In the genomic region with DNA sequence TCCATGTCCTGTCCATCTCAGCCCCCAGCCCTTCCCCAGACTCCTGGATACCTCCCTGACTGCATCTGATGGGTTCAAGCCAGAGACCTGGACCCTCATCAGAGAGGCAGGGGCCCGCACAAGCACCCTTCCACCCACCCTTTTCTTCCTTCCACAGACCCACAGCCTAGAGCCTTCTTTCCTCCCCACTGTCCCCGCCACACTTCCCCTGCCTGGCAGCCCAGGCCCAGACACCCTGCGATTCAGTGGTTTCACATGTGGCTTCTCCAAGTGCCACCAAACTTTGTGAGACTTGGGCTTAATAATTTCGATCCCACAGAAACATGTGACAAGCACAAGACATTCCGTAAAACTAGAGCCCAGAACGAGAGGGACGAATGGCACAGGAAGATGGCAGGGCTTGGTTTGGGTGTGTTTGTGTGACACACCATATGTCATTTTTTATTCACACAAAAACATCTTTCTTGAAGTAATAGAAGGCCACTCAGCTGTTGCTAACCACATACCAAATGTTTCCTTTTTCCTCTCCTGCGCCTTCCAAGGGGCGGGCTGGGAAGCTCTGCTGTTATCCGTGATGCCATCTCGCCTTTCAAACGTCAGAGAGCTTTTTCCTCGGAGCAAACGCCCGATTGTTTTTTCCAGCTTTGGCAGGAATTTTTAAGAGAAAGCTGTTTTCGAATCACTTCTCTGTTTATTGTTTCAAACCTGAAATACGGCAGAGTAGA, we compare ENCODE assay signal across 10 cellular contexts.
DNase-seq lines count a peak whose midpoint lies in the region; ATAC-seq, FAIRE-seq and TF ChIP-seq lines count a peak whose summit lies in the region.
"Had no signal": no experiment of that assay in that cellular context is flagged by ENCODE, and none has a peak within 500 bp of the region (broad histone marks: within the 10 kb centered on the region; RNA-seq: fewer than 3 reads in every experiment).

No MANE protein-coding gene starts in this region.

- DNase-seq in activated CD4-positive, alpha-beta T cell treated with anti-CD3 and anti-CD28 coated beads, Interleukin-2, amount 10 ng/mL, durations not matched to agents 24 days and 14 days: no peak
- DNase-seq in activated CD4-positive, alpha-beta T cell treated with anti-CD3 and anti-CD28 coated beads for 4 hours: no peak
- no peak for DNase-seq in lower lobe of right lung
- no peak for DNase-seq in thyroid gland
- DNase-seq in small intestine: no peak
- no peak for DNase-seq in OCI-M1 (lab: John Stamatoyannopoulos, UW)
- DNase-seq: AML-193 had no signal

- H3K9me3 Mint-ChIP-seq in activated CD4-positive, alpha-beta T cell treated with anti-CD3 and anti-CD28 coated beads, Interleukin-2, amount 10 ng/mL, durations not matched to agents 24 days and 14 days: no peaks in the 10 kb centered on the region
- no peaks in the 10 kb centered on the region for H3K9me3 Mint-ChIP-seq in brain
- H3K9me3 Mint-ChIP-seq: central memory CD8-positive, alpha-beta T cell had no signal

- TF ChIP-seq CTCF in brain (conservative IDR thresholded peaks at IDR 0.05) (no peak), lower lobe of right lung (IDR thresholded peaks at IDR 0.05) (no peak), thyroid gland (IDR thresholded peaks at IDR 0.05) (no peak)

- ATAC-seq in lower lobe of right lung (peak; percentile 40 to 43), HG03196 (IDR thresholded peaks at IDR 0.05; ENCODE audit: unreplicated experiment) (no peak)

- no peaks in the 10 kb centered on the region for H3K9me3 ChIP-seq in lower lobe of right lung
- no peaks in the 10 kb centered on the region for H3K9me3 ChIP-seq in thyroid gland
- H3K9me3 ChIP-seq in small intestine (ENCODE audit: control insufficient read depth, low read depth): no peaks in the 10 kb centered on the region

- no peaks in the 10 kb centered on the region for H3K27me3 ChIP-seq in lower lobe of right lung (ENCODE audit: low read depth)
- H3K27me3 ChIP-seq in thyroid gland: no peaks in the 10 kb centered on the region
- no peaks in the 10 kb centered on the region for H3K27me3 ChIP-seq in small intestine (ENCODE audit: control insufficient read depth in 2 of 2, insufficient read depth in 2 of 2, low read length in 2 of 2)

- H3K36me3 ChIP-seq in lower lobe of right lung (no peaks in the 10 kb centered on the region), thyroid gland (no peaks in the 10 kb centered on the region), small intestine (ENCODE audit: control insufficient read depth in 2 of 2, insufficient read depth in 2 of 2, low read length in 2 of 2) (no peaks in the 10 kb centered on the region)

- H3K4me1 ChIP-seq in lower lobe of right lung: peaks cover 89% of the 10 kb centered on the region
- peaks cover 76 to 85% of the 10 kb centered on the region in 2 donors for H3K4me1 ChIP-seq in thyroid gland
- H3K4me1 ChIP-seq in small intestine (ENCODE audit: control insufficient read depth in 2 of 2, insufficient read depth in 1 of 2, low read depth in 1 of 2, low read length in 1 of 2): no peaks in the 10 kb centered on the region

- H3K4me3 Mint-ChIP-seq in activated CD4-positive, alpha-beta T cell treated with anti-CD3 and anti-CD28 coated beads, Interleukin-2, amount 10 ng/mL, durations not matched to agents 24 days and 14 days: no peak overlapping the region
- H3K4me3 Mint-ChIP-seq in brain: no peak overlapping the region
- H3K4me3 Mint-ChIP-seq: central memory CD8-positive, alpha-beta T cell had no signal

- intact Hi-C loops in activated CD4-positive, alpha-beta T cell treated with anti-CD3 and anti-CD28 coated beads, Interleukin-2, amount 10 ng/mL, durations not matched to agents 24 days and 14 days (cut with micrococcal nuclease): no loop called here
- intact Hi-C loops in lower lobe of right lung (cut with DNase I) (no loop called here), thyroid gland (cut with DNase I) (no loop called here)

- WGBS in thyroid gland, 2 donors: 60 to 68% methylated on average over 17 of the region's 17 CpGs
- 54 to 85% (median 70%) methylated on average over 17 of the region's 17 CpGs for WGBS in small intestine, 3 donors

- peaks cover 18% of the 10 kb centered on the region for H3K4me1 Mint-ChIP-seq in activated CD4-positive, alpha-beta T cell treated with anti-CD3 and anti-CD28 coated beads, Interleukin-2, amount 10 ng/mL, durations not matched to agents 24 days and 14 days
- H3K4me1 Mint-ChIP-seq in brain: peaks cover 62% of the 10 kb centered on the region

- H3K36me3 Mint-ChIP-seq in activated CD4-positive, alpha-beta T cell treated with anti-CD3 and anti-CD28 coated beads, Interleukin-2, amount 10 ng/mL, durations not matched to agents 24 days and 14 days (ENCODE audit: low read depth): peaks cover 6% of the 10 kb centered on the region
- no peaks in the 10 kb centered on the region for H3K36me3 Mint-ChIP-seq in brain

- no peaks in the 10 kb centered on the region for H3K27me3 Mint-ChIP-seq in activated CD4-positive, alpha-beta T cell treated with anti-CD3 and anti-CD28 coated beads, Interleukin-2, amount 10 ng/mL, durations not matched to agents 24 days and 14 days
- H3K27me3 Mint-ChIP-seq in brain: peaks cover 2% of the 10 kb centered on the region
- H3K27me3 Mint-ChIP-seq: central memory CD8-positive, alpha-beta T cell had no signal

- H3K4me3 ChIP-seq in lower lobe of right lung (no peak overlapping the region), thyroid gland (replicated peaks in 1 of 3) (no peak overlapping the region), small intestine (ENCODE audit: low read depth in 1 of 2, low read length in 2 of 2) (no peak overlapping the region)

- peak overlapping the region; percentile 77 for H3K27ac ChIP-seq in lower lobe of right lung
- peak overlapping the region; percentile 73 to 88 (median 87) for H3K27ac ChIP-seq in thyroid gland
- peak overlapping the region in 1 of 2 donors; percentile 83 for H3K27ac ChIP-seq in small intestine (ENCODE audit: low read depth in 1 of 2, low read length in 1 of 2)

- no peak for TF ChIP-seq POLR2A in thyroid gland (IDR thresholded peaks at IDR 0.05)

- peak overlapping the region; percentile 57 for H3K27ac Mint-ChIP-seq in activated CD4-positive, alpha-beta T cell treated with anti-CD3 and anti-CD28 coated beads, Interleukin-2, amount 10 ng/mL, durations not matched to agents 24 days and 14 days
- peak overlapping the region in 3 of 5 experiments; percentile 29 to 85 (median 63) for H3K27ac Mint-ChIP-seq in brain

- FAIRE-seq in small intestine (lab: Jason Lieb, UNC): no peak
